Comparison of ENCODE assay signal across 21 cellular contexts in the genomic region with DNA sequence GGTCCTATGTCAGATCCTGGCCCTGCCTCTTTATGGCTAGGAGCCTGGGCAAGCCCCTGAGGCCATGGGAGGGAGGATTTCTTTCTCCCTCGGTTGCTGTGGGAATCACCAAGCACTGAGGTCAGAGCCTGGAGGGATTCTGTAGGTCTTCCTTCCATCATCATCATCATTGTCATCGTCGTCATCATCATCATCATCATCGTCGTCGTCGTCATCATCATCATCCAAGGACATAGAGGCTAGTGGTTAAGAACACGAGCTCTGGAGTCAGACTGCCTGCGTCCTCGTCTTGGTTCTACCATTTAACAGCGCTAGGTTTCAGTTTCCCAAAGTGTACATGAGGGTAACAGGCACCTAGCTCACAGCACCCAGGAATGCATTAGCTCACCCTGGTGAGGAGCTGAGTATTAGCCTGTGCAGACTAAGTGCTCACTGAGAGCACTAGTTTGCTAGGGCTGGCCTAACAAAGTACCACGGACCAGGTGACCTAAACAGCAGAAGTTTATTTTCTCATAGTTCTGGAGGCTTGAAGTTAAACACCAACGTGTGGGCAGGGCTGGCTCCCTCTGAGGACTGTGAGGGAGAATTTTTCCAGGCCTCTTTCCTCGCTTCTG.
"Had no signal": no experiment of that assay in that cellular context is flagged by ENCODE, and none has a peak within 500 bp of the region (broad histone marks: within the 10 kb centered on the region; RNA-seq: fewer than 3 reads in every experiment).

No MANE protein-coding gene starts in this region.

- DNase-seq: KBM-7; MV-4-11; NCI-H1048; NCI-H1105; NCI-H1417; NCI-H146; NCI-H1694 treated with DMSO at 0.1 percent for 48 hours; NCI-H1930; NCI-H2081; NCI-H2107; NCI-H2227 treated with DMSO at 0.1 percent for 48 hours; NCI-H524; NCI-H526 treated with DMSO at 0.1 percent for 48 hours; NCI-H748 treated with DMSO at 0.1 percent for 48 hours; NK-92 treated with Interleukin-12 subunit alpha and Interleukin-12 subunit beta, amount 100 ng/mL, for 24 hours; PC-3; SHP77 treated with DMSO at 0.1 percent for 48 hours; SJCRH30 had no signal

- ATAC-seq: PC-3, Right ventricle myocardium inferior, SK-N-SH treated with all-trans-retinoic acid at 6 μM for 48 hours had no signal

- H3K36me3 ChIP-seq: SJCRH30 had no signal

- H3K27me3 ChIP-seq: SJCRH30 had no signal

- H3K9me3 ChIP-seq: SJCRH30 had no signal

- H3K27ac ChIP-seq: RWPE1, SJCRH30 had no signal

- H3K4me3 ChIP-seq: SJCRH30 had no signal

- H3K4me1 ChIP-seq: SJCRH30 had no signal
